ENCODE assay signal across 17 cellular contexts in the genomic region with DNA sequence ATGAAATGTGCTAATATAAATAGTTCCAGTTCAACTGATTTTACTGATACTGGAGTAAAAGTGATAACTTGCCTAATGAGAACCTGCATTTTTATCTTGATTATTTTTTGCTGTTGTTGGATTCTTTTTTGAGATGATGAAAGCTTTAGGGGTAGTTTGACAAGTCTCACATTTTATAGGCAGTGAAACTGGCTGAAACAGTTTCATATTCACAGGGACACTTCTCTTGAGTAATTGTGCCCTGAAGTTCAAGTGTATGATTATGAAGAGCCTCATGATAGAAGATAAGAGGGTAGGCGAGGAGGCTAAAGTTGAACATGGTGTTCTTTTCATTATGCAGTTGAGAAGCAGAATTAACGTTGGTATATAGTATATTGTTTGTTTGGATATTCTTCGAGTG. TPM values are rescaled to one million over a fixed set of nuclear protein-coding genes. Genes with fewer than 3 reads are reported as not detected.
DNase-seq lines count a peak whose midpoint lies in the region; ATAC-seq, FAIRE-seq and TF ChIP-seq lines count a peak whose summit lies in the region.
"Had no signal": no experiment of that assay in that cellular context is flagged by ENCODE, and none has a peak within 500 bp of the region (broad histone marks: within the 10 kb centered on the region; RNA-seq: fewer than 3 reads in every experiment).

No MANE protein-coding gene starts in this region.

- 77% methylated on average over 3 of the region's 3 CpGs; no CpG with 5 or more reads in 1 of the 2 experiments for WGBS in H1 (ENCODE audit: extremely low coverage in 1 of 2, insufficient coverage in 1 of 2, insufficient read length in 1 of 2, insufficient replicate concordance in 2 of 2, low coverage in 1 of 2, low lambda C conversion rate in 2 of 2, missing lambda C conversion rate in 1 of 2), 2 experiments

- H4K5ac ChIP-seq in H1 (ENCODE audit: insufficient read length, low read depth, low read length) = no peak overlapping the region

- no peak overlapping the region for H3K18ac ChIP-seq in H1 (ENCODE audit: extremely low read depth, low read length)

- H2AK5ac ChIP-seq in H1 (ENCODE audit: low read depth, low read length) = no peak overlapping the region

- FAIRE-seq in GM12891 (lab: Jason Lieb, UNC) (peak; percentile 79), H1 (lab: Jason Lieb, UNC) (no peak)
- FAIRE-seq: small intestine had no signal

- H3K27ac ChIP-seq in H1 (ENCODE audit: low read depth, low read length) = no peak overlapping the region
- H3K27ac ChIP-seq: esophagus muscularis mucosa, lower lobe of right lung, RWPE1, tibial nerve had no signal

- H4K20me1 ChIP-seq in H1 (replicated peaks in 1 of 2; ENCODE audit: control insufficient read depth in 1 of 2, insufficient read depth in 2 of 2, low read length in 2 of 2) = peaks cover 21 to 32% of the 10 kb centered on the region in 2 experiments

- no peak for TF ChIP-seq POLR2A in GM12891 (IDR thresholded peaks at IDR 0.05; ENCODE audit: low read depth, low read length)
- no peak for TF ChIP-seq POLR2A in H1 (IDR thresholded peaks at IDR 0.05; ENCODE audit: control extremely low read depth in 1 of 2, low read depth in 2 of 2, low read length in 2 of 2)

- no peak for TF ChIP-seq CTCF in H1 (IDR thresholded peaks at IDR 0.05; ENCODE audit: control extremely low read depth in 1 of 3, insufficient read depth in 1 of 3, low read depth in 1 of 3, low read length in 3 of 3)

- TF ChIP-seq RAD21 in H1 (IDR thresholded peaks at IDR 0.05 in 1 of 2, conservative IDR thresholded peaks at IDR 0.05 in 1 of 2; ENCODE audit: low read depth in 2 of 2, low read length in 2 of 2) = no peak

- H3K79me1 ChIP-seq in H1 (ENCODE audit: low read depth, low read length) = peaks cover 2% of the 10 kb centered on the region; the same call in 1 of the 2 replicates

- POLR2A ChIA-PET in H1 (lab: Charles Lee; ENCODE audit: partially characterized antibody) = no interaction called here

- ATAC-seq in GM18907 (IDR thresholded peaks at IDR 0.05; ENCODE audit: unreplicated experiment) (peak; percentile 38), HG03159 (IDR thresholded peaks at IDR 0.05; ENCODE audit: unreplicated experiment) (peak; percentile 48), HG02870 (IDR thresholded peaks at IDR 0.05; ENCODE audit: unreplicated experiment) (no peak)
- ATAC-seq: lower lobe of right lung had no signal

- no peak overlapping the region for H2BK120ac ChIP-seq in H1 (replicated peaks; ENCODE audit: low read depth, low read length)

- DNase-seq in GM12891 (ENCODE audit: insufficient read length, low spot score) = no peak
- no peak for DNase-seq in H1 (ENCODE audit: low read depth in 1 of 2, low spot score in 2 of 2)
- DNase-seq in A172 (ENCODE audit: low spot score) = no peak
- DNase-seq in epidermal melanocyte (ENCODE audit: insufficient read length, low spot score) = no peak
- DNase-seq: activated CD4-positive, alpha-beta memory T cell treated with anti-CD3 and anti-CD28 coated beads, Interleukin-2, amount 10 ng/mL, durations not matched to agents 7 days and 5 days; activated T-cell treated with anti-CD3 and anti-CD28 coated beads, Interleukin-2, amount 50 U/mL, for 4 hours; caudate nucleus; lower lobe of right lung; NCI-H1930; NCI-H748 treated with DMSO at 0.1 percent for 48 hours; small intestine had no signal

- H3K27me3 ChIP-seq in H1 (replicated peaks in 1 of 4; ENCODE audit: control insufficient read depth in 3 of 4, extremely low read depth in 1 of 4, insufficient read depth in 3 of 4, low read length in 3 of 4) = peaks cover 68 to 86% (median 79%) of the 10 kb centered on the region in 4 experiments
- H3K27me3 ChIP-seq: esophagus muscularis mucosa, tibial nerve had no signal

- no peak overlapping the region for H3K9ac ChIP-seq in H1 (replicated peaks in 1 of 4; ENCODE audit: extremely low read depth in 1 of 4, low read depth in 3 of 4, low read length in 3 of 4)

- no peak overlapping the region for H3K56ac ChIP-seq in H1 (replicated peaks; ENCODE audit: insufficient read length, low read depth, low read length)

- no peak overlapping the region for H4K8ac ChIP-seq in H1 (ENCODE audit: extremely low read depth, insufficient read depth, low read length)

- no peak overlapping the region for H2BK20ac ChIP-seq in H1 (ENCODE audit: low read length)

- H2BK15ac ChIP-seq in H1 (ENCODE audit: low read length) = no peak overlapping the region

- H2BK12ac ChIP-seq in H1 (ENCODE audit: low read depth, low read length) = no peak overlapping the region

- H3K9me3 ChIP-seq in H1 (ENCODE audit: insufficient read depth in 2 of 2, low read depth in 1 of 2, low read length in 1 of 2) = no peaks in the 10 kb centered on the region
- H3K9me3 ChIP-seq: esophagus muscularis mucosa, lower lobe of right lung, tibial nerve had no signal

- H2BK5ac ChIP-seq in H1 (ENCODE audit: low read depth, low read length) = no peak overlapping the region

- no peak overlapping the region for H4K91ac ChIP-seq in H1 (replicated peaks; ENCODE audit: insufficient read length, low read length)

- no peak for TF ChIP-seq EP300 in H1 (IDR thresholded peaks at IDR 0.05; ENCODE audit: borderline replicate concordance in 1 of 2, low read depth in 2 of 2, low read length in 2 of 2)

- H2AFZ ChIP-seq in H1 (ENCODE audit: low read length) = no peak overlapping the region

- no peak overlapping the region for H3K4ac ChIP-seq in H1 (replicated peaks; ENCODE audit: insufficient read length, low read depth, low read length)

- H3K4me1 ChIP-seq in H1 (replicated peaks in 1 of 4; ENCODE audit: control insufficient read depth in 3 of 4, insufficient read depth in 4 of 4, low read length in 3 of 4) = peaks cover 0 to 6% (median 1%) of the 10 kb centered on the region in 4 experiments; a peak in 4 of 7 replicates

- no peaks in the 10 kb centered on the region; a peak in 1 of 8 replicates for H3K36me3 ChIP-seq in H1 (ENCODE audit: control insufficient read depth in 2 of 4, insufficient read depth in 4 of 4, low read length in 3 of 4)
- H3K36me3 ChIP-seq: esophagus muscularis mucosa, lower lobe of right lung, tibial nerve had no signal

- no peak overlapping the region for H3K4me3 ChIP-seq in H1 (ENCODE audit: extremely low read depth in 1 of 4, insufficient read depth in 2 of 4, low read depth in 3 of 4, low read length in 4 of 4)
- H3K4me3 ChIP-seq: esophagus muscularis mucosa, lower lobe of right lung, tibial nerve had no signal

- peaks cover 15% of the 10 kb centered on the region; the same call in 1 of the 2 replicates for H3K23me2 ChIP-seq in H1 (ENCODE audit: low read depth, low read length)

- no peak overlapping the region for H3K4me2 ChIP-seq in H1 (ENCODE audit: insufficient read depth in 1 of 2, low read depth in 2 of 2, low read length in 2 of 2)

- CTCF ChIA-PET in H1 (lab: Charles Lee; ENCODE audit: partially characterized antibody) = no interaction called here

- no peak overlapping the region for H3K14ac ChIP-seq in H1 (ENCODE audit: insufficient read length)

- no peak overlapping the region for H3K23ac ChIP-seq in H1 (ENCODE audit: insufficient read length)

- H3K79me2 ChIP-seq in H1 (ENCODE audit: control insufficient read depth in 1 of 2, insufficient read depth in 2 of 2, low read length in 2 of 2) = peaks cover 0 to 7% of the 10 kb centered on the region in 2 experiments; a peak in 1 of 4 replicates

TF ChIP-seq in GM12891, 5 proteins besides CTCF, POLR2A, EP300 and RAD21:
- TF ChIP-seq POU2F2 (IDR thresholded peaks at IDR 0.05; ENCODE audit: low read depth, low read length) = no peak
- TF ChIP-seq TAF1 (IDR thresholded peaks at IDR 0.05; ENCODE audit: low read depth, low read length) = no peak
- TF ChIP-seq PAX5 (IDR thresholded peaks at IDR 0.05; ENCODE audit: insufficient read depth, low read length, severe bottlenecking) = no peak
TF ChIP-seq in GM12891: peak in this region for 0.

TF ChIP-seq in H1, 55 proteins besides CTCF, POLR2A, EP300 and RAD21:
- TF ChIP-seq POLR2AphosphoS5 (IDR thresholded peaks at IDR 0.05; ENCODE audit: low read depth, low read length) (no peak), CBX8 (IDR thresholded peaks at IDR 0.05; ENCODE audit: borderline replicate concordance, low read depth, low read length) (no peak), EZH2 (IDR thresholded peaks at IDR 0.05; ENCODE audit: low read depth, low read length, severe bottlenecking) (peak; percentile 10), SUZ12 (IDR thresholded peaks at IDR 0.05; ENCODE audit: low read length) (no peak)

RNA-seq across cellular contexts. Expression of gene AUTS2, which starts 5.1 kb away (rescaled TPM):
- 9.2 TPM for polyA plus RNA-seq in GM12891 (2012; ENCODE audit: low read depth, missing spikeins)
- 95.3 and 101 TPM in 2 replicates for total RNA-seq in H1 (2021; fragmentation: NEBNext Ultra II Directional; extraction: Animal tissue kit (Norgen Biotek cat#: 25700))
- polyA plus RNA-seq in H1 (2011; rRNA removed) = 25.9 and 44.3 TPM in 2 replicates
- polyA plus RNA-seq in H1 (2011; cell fraction: cytosol; rRNA removed) = 27.8 TPM
- 132 TPM for polyA plus RNA-seq in H1 (2011; cell fraction: nucleus; rRNA removed)
- 77.3 to 113 TPM (median 88.3 TPM) in 4 replicates for polyA plus RNA-seq in H1 (2012, experiment 1 of 2)
- polyA plus RNA-seq in H1 (2012, experiment 2 of 2) = 20.6 TPM
- polyA plus RNA-seq in H1 (2013, experiment 1 of 2) = 47.8 TPM
- 42.8 TPM for polyA plus RNA-seq in H1 (2013, experiment 2 of 2)
- 71.0 and 86.4 TPM in 2 replicates for polyA minus RNA-seq in H1 (2011; rRNA and poly(A)+ RNA removed)
- polyA minus RNA-seq in H1 (2011; cell fraction: cytosol; rRNA and poly(A)+ RNA removed) = 92.1 TPM
- 279 TPM for polyA minus RNA-seq in H1 (2011; cell fraction: nucleus; rRNA and poly(A)+ RNA removed)
- 4.0 and 4.6 TPM in 2 replicates for total RNA-seq in A172 (2014; rRNA removed; shearing (Covaris generic))

Comparison
In these comparisons a context has a peak if more than half of its experiments do, and no peak if none do; other contexts are left out.
1. RNA of gene AUTS2, which starts 5.1 kb away (total RNA-seq): 95.3 to 101 TPM in H1; 4.0 to 4.6 TPM in A172; every median in the first group is over 10 times any median in the second.